Comparison of ENCODE assay signal across 9 cellular contexts in the genomic region with DNA sequence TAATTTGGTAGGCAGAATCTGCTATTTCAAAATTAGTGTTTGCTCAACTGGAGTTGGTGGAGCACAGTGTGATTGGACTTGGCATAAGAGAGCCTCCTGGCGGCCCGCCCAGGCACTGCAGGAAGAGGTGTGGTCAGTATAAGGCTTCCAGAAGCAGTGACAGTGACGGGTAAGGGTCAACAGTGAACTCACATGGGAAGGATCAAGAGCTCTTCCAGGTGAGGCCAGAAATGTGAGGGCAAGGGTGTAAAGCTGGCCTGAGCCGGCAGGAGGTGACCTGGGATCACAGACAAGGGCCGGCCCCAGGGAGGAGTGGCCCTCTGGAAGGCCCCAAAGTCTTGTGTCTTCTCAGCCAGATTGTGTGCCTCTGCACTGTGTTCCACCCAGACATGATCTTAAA.
DNase-seq lines count a peak whose midpoint lies in the region; ATAC-seq and TF ChIP-seq lines count a peak whose summit lies in the region.
"Had no signal": no experiment of that assay in that cellular context is flagged by ENCODE, and none has a peak within 500 bp of the region (broad histone marks: within the 10 kb centered on the region; RNA-seq: fewer than 3 reads in every experiment).

No MANE protein-coding gene starts in this region.

- no peaks in the 10 kb centered on the region for H3K27me3 ChIP-seq in OCI-LY3 (ENCODE audit: low read depth, low read length)
- H3K27me3 ChIP-seq in tibial nerve, result no peaks in the 10 kb centered on the region
- H3K27me3 ChIP-seq: BLaER1 treated with 17β-estradiol and CSF1 and Interleukin-3, amounts not matched to agents 10 nM and 100 nM had no signal

- H3K9me3 ChIP-seq in OCI-LY3 (ENCODE audit: insufficient read depth, low read length), result no peaks in the 10 kb centered on the region
- H3K9me3 ChIP-seq in tibial nerve, result no peaks in the 10 kb centered on the region

- H3K36me3 ChIP-seq in OCI-LY3 (replicated peaks; ENCODE audit: low read depth, low read length) (no peaks in the 10 kb centered on the region), tibial nerve (no peaks in the 10 kb centered on the region)
- H3K36me3 ChIP-seq: BLaER1 treated with 17β-estradiol and CSF1 and Interleukin-3, amounts not matched to agents 10 nM and 100 nM had no signal

- H3K9ac ChIP-seq in OCI-LY3 (ENCODE audit: low read length), result no peak overlapping the region
- H3K9ac ChIP-seq: BLaER1 treated with 17β-estradiol and CSF1 and Interleukin-3, amounts not matched to agents 10 nM and 100 nM had no signal

- H3K4me2 ChIP-seq in OCI-LY3 (ENCODE audit: low read length), result peak overlapping the region; percentile 33; the same call in 1 of the 2 replicates
- H3K4me2 ChIP-seq: BLaER1 treated with 17β-estradiol and CSF1 and Interleukin-3, amounts not matched to agents 10 nM and 100 nM had no signal

- H3K27ac ChIP-seq in OCI-LY3 (ENCODE audit: low read length) (no peak overlapping the region), tibial nerve (no peak overlapping the region)
- H3K27ac ChIP-seq: BLaER1 treated with 17β-estradiol and CSF1 and Interleukin-3, amounts not matched to agents 10 nM and 100 nM had no signal

- H3K79me2 ChIP-seq in OCI-LY3 (ENCODE audit: low read length), result no peaks in the 10 kb centered on the region

- H3K4me3 ChIP-seq in OCI-LY3 (ENCODE audit: low read length) (no peak overlapping the region), tibial nerve (no peak overlapping the region)
- H3K4me3 ChIP-seq: BLaER1 treated with 17β-estradiol and CSF1 and Interleukin-3, amounts not matched to agents 10 nM and 100 nM had no signal

- no peak for TF ChIP-seq POLR2A in tibial nerve (IDR thresholded peaks at IDR 0.05)

- H2AFZ ChIP-seq in OCI-LY3 (ENCODE audit: low read depth, low read length), result peak overlapping the region; percentile 67

- ATAC-seq in HG03025 (IDR thresholded peaks at IDR 0.05; ENCODE audit: low FRiP score, unreplicated experiment) (peak; percentile 88), omental fat pad (ENCODE audit: low FRiP score) (peak; percentile 82)

- 34 to 44% methylated on average over 5 of the region's 5 CpGs for WGBS in tibial nerve, 2 donors

- H4K20me1 ChIP-seq in OCI-LY3 (ENCODE audit: insufficient read depth, low read length), result no peaks in the 10 kb centered on the region
- H4K20me1 ChIP-seq: BLaER1 treated with 17β-estradiol and CSF1 and Interleukin-3, amounts not matched to agents 10 nM and 100 nM had no signal

- TF ChIP-seq CTCF in OCI-LY3 (IDR thresholded peaks at IDR 0.05; ENCODE audit: low read depth, low read length), result peak; percentile 81
- peak in 1 of 3 donors; percentile 26 for TF ChIP-seq CTCF in omental fat pad (IDR thresholded peaks at IDR 0.05)
- TF ChIP-seq CTCF in tibial nerve (IDR thresholded peaks at IDR 0.05), result peak; percentile 25 to 56 (median 34)

- TF ChIP-seq EP300 in tibial nerve (IDR thresholded peaks at IDR 0.05), result no peak

- DNase-seq in NCI-H1417 (lab: John Stamatoyannopoulos, UW) (peak in 2 of 3 experiments; percentile 11 to 17), NCI-H1417 treated with DMSO at 0.1 percent for 48 hours (lab: John Stamatoyannopoulos, UW) (no peak), activated T-cell treated with anti-CD3 and anti-CD28 coated beads for 4 hours (peak; percentile 43), fibroblast of peridontal ligament (ENCODE audit: extremely low read depth) (peak; percentile 46), omental fat pad (ENCODE audit: low spot score) (peak; percentile 69), tibial nerve (ENCODE audit: low spot score in 2 of 2) (peak; percentile 59 to 83)

- H3K4me1 ChIP-seq in OCI-LY3 (ENCODE audit: low read length), result no peaks in the 10 kb centered on the region
- peaks cover 0 to 4% (median 0%) of the 10 kb centered on the region in 4 donors for H3K4me1 ChIP-seq in tibial nerve
- H3K4me1 ChIP-seq: BLaER1 treated with 17β-estradiol and CSF1 and Interleukin-3, amounts not matched to agents 10 nM and 100 nM had no signal
